9 cellular contexts compared by ENCODE assay signal in the genomic region with DNA sequence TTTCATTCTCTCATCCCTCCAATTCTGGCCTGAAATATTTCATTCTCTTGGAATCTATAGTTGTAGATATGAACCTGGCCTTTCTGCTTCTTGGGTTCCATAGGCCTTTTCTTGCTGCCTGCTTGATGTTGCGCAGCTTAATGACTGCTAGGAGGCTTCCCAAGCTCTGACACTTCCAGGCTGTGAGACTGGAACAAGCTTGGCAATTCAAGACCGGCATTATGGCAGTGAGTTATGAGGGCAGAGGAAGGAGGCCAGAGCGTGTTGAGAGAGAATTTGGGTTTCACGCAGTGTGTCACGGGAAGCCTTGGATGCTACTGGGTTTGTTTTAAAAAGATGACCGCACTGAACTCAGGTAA. TPM values are rescaled to one million over a fixed set of nuclear protein-coding genes. Genes with fewer than 3 reads are reported as not detected.
A peak's percentile ranks its signal among the peaks of the same experiment; 100 is the strongest.
DNase-seq lines count a peak whose midpoint lies in the region; ATAC-seq and TF ChIP-seq lines count a peak whose summit lies in the region.
"Had no signal": no experiment of that assay in that cellular context is flagged by ENCODE, and none has a peak within 500 bp of the region (broad histone marks: within the 10 kb centered on the region; RNA-seq: fewer than 3 reads in every experiment).

No MANE protein-coding gene starts in this region.

- H3K27me3 Mint-ChIP-seq in activated CD4-positive, alpha-beta T cell treated with anti-CD3 and anti-CD28 coated beads, Interleukin-2, amount 10 ng/mL, durations not matched to agents 7 days and 5 days, result no peaks in the 10 kb centered on the region

- peaks cover 48% of the 10 kb centered on the region for H3K4me1 ChIP-seq in suprapubic skin

- POLR2A ChIA-PET in activated CD4-positive, alpha-beta T cell treated with anti-CD3 and anti-CD28 coated beads, Interleukin-2, amount 10 ng/mL, durations not matched to agents 7 days and 5 days (lab: Charles Lee), result no interaction called here

- WGBS in suprapubic skin, result 32% methylated on average over 6 of the region's 6 CpGs

- no peak for TF ChIP-seq EP300 in suprapubic skin (IDR thresholded peaks at IDR 0.05)

- H3K9me3 ChIP-seq in suprapubic skin, result no peaks in the 10 kb centered on the region

- H3K4me3 Mint-ChIP-seq in activated CD4-positive, alpha-beta T cell treated with anti-CD3 and anti-CD28 coated beads, Interleukin-2, amount 10 ng/mL, durations not matched to agents 7 days and 5 days, result peak overlapping the region; percentile 62

- CTCF ChIA-PET in activated CD4-positive, alpha-beta T cell treated with anti-CD3 and anti-CD28 coated beads, Interleukin-2, amount 10 ng/mL, durations not matched to agents 7 days and 5 days (lab: Charles Lee), result interaction anchor here (0.8 kb wide), 1 partner anchor 30 kb away, joined by 3 read pairs; no protein-coding TSS in a partner anchor

- H3K4me3 ChIP-seq in suprapubic skin, result peak overlapping the region; percentile 71

- H3K27ac ChIP-seq in angular gyrus (ENCODE audit: low read depth, low read length) (peak overlapping the region; percentile 2), suprapubic skin (peak overlapping the region; percentile 90)

- no peak for TF ChIP-seq CTCF in suprapubic skin (IDR thresholded peaks at IDR 0.05)

- peaks cover 26% of the 10 kb centered on the region for H3K36me3 Mint-ChIP-seq in activated CD4-positive, alpha-beta T cell treated with anti-CD3 and anti-CD28 coated beads, Interleukin-2, amount 10 ng/mL, durations not matched to agents 7 days and 5 days (ENCODE audit: low read depth)

- DNase-seq in activated CD4-positive, alpha-beta T cell treated with anti-CD3 and anti-CD28 coated beads, Interleukin-2, amount 10 ng/mL, durations not matched to agents 7 days and 5 days, result no peak
- no peak for DNase-seq in activated CD4-positive, alpha-beta T cell treated with anti-CD3 and anti-CD28 coated beads for 1 hour
- DNase-seq in kidney tubule cell (ENCODE audit: low spot score) (peak; percentile 17), suprapubic skin (ENCODE audit: low spot score in 2 of 2) (no peak), NCI-H2171 treated with DMSO at 0.1 percent for 48 hours (lab: John Stamatoyannopoulos, UW) (no peak)
- no peak for DNase-seq in activated CD4-positive, alpha-beta T cell treated with anti-CD3 and anti-CD28 coated beads for 48 hours
- DNase-seq: SHP77 treated with DMSO at 0.1 percent for 48 hours had no signal

- ATAC-seq in GM21447 (IDR thresholded peaks at IDR 0.05; ENCODE audit: unreplicated experiment), result no peak

- H3K4me1 Mint-ChIP-seq in activated CD4-positive, alpha-beta T cell treated with anti-CD3 and anti-CD28 coated beads, Interleukin-2, amount 10 ng/mL, durations not matched to agents 7 days and 5 days, result peaks cover 35% of the 10 kb centered on the region

- peaks cover 30% of the 10 kb centered on the region for H3K36me3 ChIP-seq in suprapubic skin

- TF ChIP-seq POLR2A in suprapubic skin (IDR thresholded peaks at IDR 0.05), result no peak

- H3K9me3 Mint-ChIP-seq in activated CD4-positive, alpha-beta T cell treated with anti-CD3 and anti-CD28 coated beads, Interleukin-2, amount 10 ng/mL, durations not matched to agents 7 days and 5 days, result no peaks in the 10 kb centered on the region

- no peaks in the 10 kb centered on the region for H3K27me3 ChIP-seq in suprapubic skin

- peak overlapping the region; percentile 22 for H3K27ac Mint-ChIP-seq in activated CD4-positive, alpha-beta T cell treated with anti-CD3 and anti-CD28 coated beads, Interleukin-2, amount 10 ng/mL, durations not matched to agents 7 days and 5 days

RNA-seq across cellular contexts. Expression of a gene that starts 0.9 kb away (rescaled TPM):
- total RNA-seq in activated CD4-positive, alpha-beta T cell treated with anti-CD3 and anti-CD28 coated beads, Interleukin-2, amount 10 ng/mL, durations not matched to agents 7 days and 5 days, result 10 to 100 TPM; 54.0 to 58.7 TPM
- total RNA-seq in suprapubic skin, result 10 to 100 TPM; 36.4 to 62.0 (median 53.7) TPM

RNA-seq across cellular contexts. Expression of a gene that starts 28.9 kb away (rescaled TPM):
- 10 to 100 TPM; 39.6 to 41.6 TPM for total RNA-seq in activated CD4-positive, alpha-beta T cell treated with anti-CD3 and anti-CD28 coated beads, Interleukin-2, amount 10 ng/mL, durations not matched to agents 7 days and 5 days
- 10 to 100 TPM; 66.5 to 87.4 (median 74.1) TPM for total RNA-seq in suprapubic skin

RNA-seq across cellular contexts. Expression of a gene that starts 32.7 kb away (rescaled TPM):
- total RNA-seq in activated CD4-positive, alpha-beta T cell treated with anti-CD3 and anti-CD28 coated beads, Interleukin-2, amount 10 ng/mL, durations not matched to agents 7 days and 5 days, result not detected
- not detected for total RNA-seq in suprapubic skin
